ENCODE assay signal across 24 cellular contexts in genomic region chr20:49405062-49405683, GRCh38.
DNase-seq lines count a peak whose midpoint lies in the region; ATAC-seq and TF ChIP-seq lines count a peak whose summit lies in the region.
"Had no signal": no experiment of that assay in that cellular context is flagged by ENCODE, and none has a peak within 500 bp of the region (broad histone marks: within the 10 kb centered on the region; RNA-seq: fewer than 3 reads in every experiment).

No MANE protein-coding gene starts in this region.

- DNase-seq in NCI-H345 (lab: John Stamatoyannopoulos, UW) (peak; percentile 14), NCI-H345 treated with DMSO at 0.1 percent for 48 hours (lab: John Stamatoyannopoulos, UW; ENCODE audit: unreplicated experiment) (no peak), NCI-H748 treated with DMSO at 0.1 percent for 48 hours (lab: John Stamatoyannopoulos, UW) (peak; percentile 7), cerebellum (ENCODE audit: low spot score) (peak; percentile 51), DMS53 treated with DMSO at 0.1 percent for 48 hours (lab: John Stamatoyannopoulos, UW; ENCODE audit: unreplicated experiment) (no peak), coronary artery (ENCODE audit: low spot score) (no peak), NCI-H2196 treated with DMSO at 0.1 percent for 48 hours (lab: John Stamatoyannopoulos, UW; ENCODE audit: unreplicated experiment) (no peak)
- DNase-seq in activated CD8-positive, alpha-beta T cell treated with anti-CD3 and anti-CD28 coated beads, Interleukin-2, amount 10 ng/mL, durations not matched to agents 7 days and 5 days, result no peak
- DNase-seq: activated CD4-positive, alpha-beta T cell treated with anti-CD3 and anti-CD28 coated beads for 1 hour; activated CD8-positive, alpha-beta memory T cell treated with anti-CD3 and anti-CD28 coated beads for 24 hours; activated effector memory CD4-positive, alpha-beta T cell treated with Interleukin-2 at 50 U/mL for 16 hours; activated naive CD8-positive, alpha-beta T cell treated with anti-CD3 and anti-CD28 coated beads for 36 hours; CD4-positive, CD25-positive, alpha-beta regulatory T cell; dermis blood vessel endothelial cell; EL; GOT3; left colon; NCI-H526; stimulated activated CD4-positive, alpha-beta T cell treated with anti-CD3 and anti-CD28 coated beads, Interleukin-4, amount 100 ng/mL, for 4 hours; stimulated activated naive CD4-positive, alpha-beta T cell treated with Interleukin-2 at 50 U/mL for 16 hours; T-helper 2 cell had no signal

- no peak overlapping the region for H3K27ac ChIP-seq in coronary artery
- H3K27ac ChIP-seq: ascending aorta had no signal

- POLR2A ChIA-PET in activated CD8-positive, alpha-beta T cell treated with anti-CD3 and anti-CD28 coated beads, Interleukin-2, amount 10 ng/mL, durations not matched to agents 7 days and 5 days (lab: Charles Lee), result no interaction called here

- no peak for ATAC-seq in activated CD8-positive, alpha-beta T cell treated with anti-CD3 and anti-CD28 coated beads, Interleukin-2, amount 10 ng/mL, durations not matched to agents 7 days and 5 days
- ATAC-seq: left colon, sciatic nerve had no signal

- H3K4me3 Mint-ChIP-seq in activated CD8-positive, alpha-beta T cell treated with anti-CD3 and anti-CD28 coated beads, Interleukin-2, amount 10 ng/mL, durations not matched to agents 7 days and 5 days, result no peak overlapping the region
- H3K4me3 Mint-ChIP-seq: activated naive CD8-positive, alpha-beta T cell treated with anti-CD3 and anti-CD28 coated beads for 36 hours; CD4-positive, CD25-positive, alpha-beta regulatory T cell; neural crest cell had no signal

- H3K9me3 Mint-ChIP-seq in activated CD8-positive, alpha-beta T cell treated with anti-CD3 and anti-CD28 coated beads, Interleukin-2, amount 10 ng/mL, durations not matched to agents 7 days and 5 days (ENCODE audit: insufficient read depth), result no peaks in the 10 kb centered on the region
- H3K9me3 Mint-ChIP-seq: activated naive CD8-positive, alpha-beta T cell treated with anti-CD3 and anti-CD28 coated beads for 36 hours; neural crest cell had no signal

- H3K27ac Mint-ChIP-seq in activated CD8-positive, alpha-beta T cell treated with anti-CD3 and anti-CD28 coated beads, Interleukin-2, amount 10 ng/mL, durations not matched to agents 7 days and 5 days, result no peak overlapping the region
- H3K27ac Mint-ChIP-seq: activated naive CD8-positive, alpha-beta T cell treated with anti-CD3 and anti-CD28 coated beads for 36 hours had no signal

- CTCF ChIA-PET in activated CD8-positive, alpha-beta T cell treated with anti-CD3 and anti-CD28 coated beads, Interleukin-2, amount 10 ng/mL, durations not matched to agents 7 days and 5 days (lab: Charles Lee), result no interaction called here

- no peaks in the 10 kb centered on the region for H3K4me1 Mint-ChIP-seq in activated CD8-positive, alpha-beta T cell treated with anti-CD3 and anti-CD28 coated beads, Interleukin-2, amount 10 ng/mL, durations not matched to agents 7 days and 5 days (ENCODE audit: low read depth)
- H3K4me1 Mint-ChIP-seq: activated naive CD8-positive, alpha-beta T cell treated with anti-CD3 and anti-CD28 coated beads for 36 hours; CD4-positive, CD25-positive, alpha-beta regulatory T cell; neural crest cell had no signal

- no peak overlapping the region for H3K4me3 ChIP-seq in coronary artery
- H3K4me3 ChIP-seq: ascending aorta had no signal

- no peaks in the 10 kb centered on the region for H3K36me3 Mint-ChIP-seq in activated CD8-positive, alpha-beta T cell treated with anti-CD3 and anti-CD28 coated beads, Interleukin-2, amount 10 ng/mL, durations not matched to agents 7 days and 5 days (ENCODE audit: low read depth)
- H3K36me3 Mint-ChIP-seq: activated naive CD8-positive, alpha-beta T cell treated with anti-CD3 and anti-CD28 coated beads for 36 hours had no signal

- H3K27me3 Mint-ChIP-seq in activated CD8-positive, alpha-beta T cell treated with anti-CD3 and anti-CD28 coated beads, Interleukin-2, amount 10 ng/mL, durations not matched to agents 7 days and 5 days (ENCODE audit: low read depth), result peaks cover 11% of the 10 kb centered on the region

- no peak for TF ChIP-seq CTCF in coronary artery (IDR thresholded peaks at IDR 0.05)

Comparison
In these comparisons a context has a peak if more than half of its experiments do, and no peak if none do; other contexts are left out.
1. DNase-seq: peak in NCI-H345 (single experiment), NCI-H748 treated with DMSO at 0.1 percent for 48 hours (single experiment) and cerebellum (single experiment); none in NCI-H345 treated with DMSO at 0.1 percent for 48 hours (single experiment), DMS53 treated with DMSO at 0.1 percent for 48 hours (single experiment), activated CD8-positive, alpha-beta T cell treated with anti-CD3 and anti-CD28 coated beads, Interleukin-2, amount 10 ng/mL, durations not matched to agents 7 days and 5 days (single experiment), coronary artery (single experiment) and NCI-H2196 treated with DMSO at 0.1 percent for 48 hours (single experiment).